In the genomic region with DNA sequence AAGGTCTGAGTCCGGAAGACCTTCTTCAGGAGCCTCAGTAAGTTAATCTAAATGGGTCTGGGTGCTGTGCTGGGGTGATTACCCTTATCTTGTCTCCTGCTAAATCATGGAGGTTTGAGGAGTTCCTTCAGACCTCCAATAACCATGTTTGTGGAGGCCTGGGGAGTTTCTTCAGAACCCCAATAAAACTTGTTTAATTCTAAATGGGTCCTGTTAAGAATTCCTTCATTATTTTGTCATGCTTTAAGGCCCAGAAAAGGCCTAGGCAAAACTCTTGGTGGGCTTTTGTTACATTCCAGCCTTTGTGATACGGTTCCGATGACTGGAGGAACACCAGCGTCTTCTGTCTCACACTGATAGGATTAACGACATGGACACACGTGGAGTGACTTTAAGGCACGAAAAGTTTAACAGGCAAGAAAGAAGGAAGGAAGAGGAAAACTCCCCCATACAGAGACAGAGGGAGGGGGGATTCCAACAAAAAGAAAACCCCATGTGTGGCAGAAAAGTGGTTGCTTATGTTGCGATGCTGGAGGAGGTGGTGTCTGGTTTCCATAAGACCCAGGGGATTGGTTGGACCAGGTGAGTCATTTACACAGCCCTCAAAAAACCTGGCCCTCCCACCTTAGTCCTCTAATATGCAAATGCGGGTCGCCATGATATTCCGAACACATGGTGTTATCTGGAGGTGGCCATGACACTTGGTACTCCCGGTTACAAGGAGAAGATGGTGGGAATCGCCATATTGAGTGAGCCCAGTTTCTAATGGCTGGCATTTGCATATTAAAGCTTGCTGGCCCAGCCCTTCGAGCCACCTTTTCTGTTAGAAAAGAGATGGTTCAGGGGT, we compare ENCODE assay signal across 1 cellular context.
A peak's percentile ranks its signal among the peaks of the same experiment; 100 is the strongest.
TF ChIP-seq lines count a peak whose summit lies in the region.

No MANE protein-coding gene starts in this region.

TF ChIP-seq in K562, 482 proteins besides CTCF, POLR2A, EP300 and RAD21 (continued from another document and continues in another):
- TF ChIP-seq, protein P1, sequence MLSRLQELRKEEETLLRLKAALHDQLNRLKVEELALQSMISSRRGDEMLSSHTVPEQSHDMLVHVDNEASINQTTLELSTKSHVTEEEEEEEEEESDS (CRISPR knock-in tag; IDR thresholded peaks at IDR 0.05) = no peak
- TF ChIP-seq, protein P2, sequence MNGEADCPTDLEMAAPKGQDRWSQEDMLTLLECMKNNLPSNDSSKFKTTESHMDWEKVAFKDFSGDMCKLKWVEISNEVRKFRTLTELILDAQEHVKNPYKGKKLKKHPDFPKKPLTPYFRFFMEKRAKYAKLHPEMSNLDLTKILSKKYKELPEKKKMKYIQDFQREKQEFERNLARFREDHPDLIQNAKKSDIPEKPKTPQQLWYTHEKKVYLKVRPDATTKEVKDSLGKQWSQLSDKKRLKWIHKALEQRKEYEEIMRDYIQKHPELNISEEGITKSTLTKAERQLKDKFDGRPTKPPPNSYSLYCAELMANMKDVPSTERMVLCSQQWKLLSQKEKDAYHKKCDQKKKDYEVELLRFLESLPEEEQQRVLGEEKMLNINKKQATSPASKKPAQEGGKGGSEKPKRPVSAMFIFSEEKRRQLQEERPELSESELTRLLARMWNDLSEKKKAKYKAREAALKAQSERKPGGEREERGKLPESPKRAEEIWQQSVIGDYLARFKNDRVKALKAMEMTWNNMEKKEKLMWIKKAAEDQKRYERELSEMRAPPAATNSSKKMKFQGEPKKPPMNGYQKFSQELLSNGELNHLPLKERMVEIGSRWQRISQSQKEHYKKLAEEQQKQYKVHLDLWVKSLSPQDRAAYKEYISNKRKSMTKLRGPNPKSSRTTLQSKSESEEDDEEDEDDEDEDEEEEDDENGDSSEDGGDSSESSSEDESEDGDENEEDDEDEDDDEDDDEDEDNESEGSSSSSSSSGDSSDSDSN (IDR thresholded peaks at IDR 0.05; ENCODE audit: borderline replicate concordance in 1 of 2, low read depth in 2 of 2, low read length in 2 of 2) = 0 out of 4 replicates have a peak, but pooled peaks of 1 of the 2 experiments have one; percentile 9
- TF ChIP-seq U2AF2 (optimal IDR thresholded peaks at IDR 0.05; ENCODE audit: low read depth, low read length) (no peak), YBX1 (IDR thresholded peaks at IDR 0.05) (no peak), ZNF311 (CRISPR knock-in tag; IDR thresholded peaks at IDR 0.05) (no peak; the same call in 1 of the 2 replicates), GATAD2A (IDR thresholded peaks at IDR 0.05) (peak; percentile 73; the same call in 1 of the 2 replicates), ZNF766 (CRISPR knock-in tag; conservative IDR thresholded peaks at IDR 0.05) (peak; percentile 50), XRCC4 (IDR thresholded peaks at IDR 0.05; ENCODE audit: extremely low read depth, insufficient read depth, insufficient read length) (no peak), ZNF551 (CRISPR knock-in tag; IDR thresholded peaks at IDR 0.05) (no peak), CREBBP (IDR thresholded peaks at IDR 0.05; ENCODE audit: low read depth, low read length) (no peak), SIX5 (IDR thresholded peaks at IDR 0.05; ENCODE audit: borderline replicate concordance in 1 of 2, insufficient read depth in 1 of 2, low read depth in 1 of 2, low read length in 2 of 2) (no peak), ZNF134 (CRISPR knock-in tag; conservative IDR thresholded peaks at IDR 0.05) (no peak), EGR1 (conservative IDR thresholded peaks at IDR 0.05) (no peak), MCM5 (IDR thresholded peaks at IDR 0.05; ENCODE audit: low read depth) (no peak), TFAM (CRISPR knock-in tag; conservative IDR thresholded peaks at IDR 0.05) (no peak), ZNF217 (CRISPR knock-in tag; IDR thresholded peaks at IDR 0.05) (no peak), ERF (CRISPR knock-in tag; IDR thresholded peaks at IDR 0.05) (no peak), SLC30A9 (CRISPR knock-in tag; IDR thresholded peaks at IDR 0.05) (no peak), RBFOX2 (IDR thresholded peaks at IDR 0.05; ENCODE audit: low read depth, low read length) (peak; percentile 47), SMARCB1 (IDR thresholded peaks at IDR 0.05; ENCODE audit: insufficient read length, low read depth) (no peak), EWSR1 (IDR thresholded peaks at IDR 0.05; ENCODE audit: borderline replicate concordance, low read depth, partially characterized antibody) (no peak), NCOA1 (IDR thresholded peaks at IDR 0.05; ENCODE audit: low read depth) (peak; percentile 44; the same call in 1 of the 2 replicates), CAMTA2 (CRISPR knock-in tag; conservative IDR thresholded peaks at IDR 0.05) (no peak), CTBP1 (IDR thresholded peaks at IDR 0.05; ENCODE audit: borderline replicate concordance) (0 out of 2 replicates have a peak, but pooled peaks have one; percentile 25), SNIP1 (IDR thresholded peaks at IDR 0.05; ENCODE audit: low read depth) (no peak), ZNF431 (CRISPR knock-in tag; IDR thresholded peaks at IDR 0.05) (no peak), STAT5B (CRISPR knock-in tag; IDR thresholded peaks at IDR 0.05) (no peak), JUNB (CRISPR knock-in tag; conservative IDR thresholded peaks at IDR 0.05) (no peak), ZNF184 (CRISPR knock-in tag; IDR thresholded peaks at IDR 0.05) (no peak), CBX3 (IDR thresholded peaks at IDR 0.05; ENCODE audit: borderline replicate concordance in 1 of 2, low read length in 2 of 2) (peak in 1 of 2 experiments; percentile 71; a peak in 1 of 3 replicates), KLF6 (CRISPR knock-in tag; IDR thresholded peaks at IDR 0.05; ENCODE audit: borderline replicate concordance) (no peak), ZNF347 (CRISPR knock-in tag; IDR thresholded peaks at IDR 0.05; ENCODE audit: low read depth) (no peak), ZNF644 (tag; IDR thresholded peaks at IDR 0.05; ENCODE audit: low read depth) (peak; percentile 81), MTA1 (IDR thresholded peaks at IDR 0.05; ENCODE audit: borderline replicate concordance) (peak; percentile 28; the same call in 1 of the 2 replicates), KDM4B (IDR thresholded peaks at IDR 0.05; ENCODE audit: borderline replicate concordance in 2 of 2, low read depth in 1 of 2) (no peak), ZFPM2 (CRISPR knock-in tag; IDR thresholded peaks at IDR 0.05) (no peak), ZNF175 (CRISPR knock-in tag; IDR thresholded peaks at IDR 0.05; ENCODE audit: low read depth) (peak; percentile 90), NFATC3 (IDR thresholded peaks at IDR 0.05) (no peak), FOXM1 (IDR thresholded peaks at IDR 0.05; ENCODE audit: low read depth) (peak; percentile 54; the same call in 1 of the 2 replicates), FOXM1 (CRISPR knock-in tag; IDR thresholded peaks at IDR 0.05; ENCODE audit: low read depth) (no peak), L3MBTL2 (IDR thresholded peaks at IDR 0.05) (peak; percentile 97)
- TF ChIP-seq, protein P3, sequence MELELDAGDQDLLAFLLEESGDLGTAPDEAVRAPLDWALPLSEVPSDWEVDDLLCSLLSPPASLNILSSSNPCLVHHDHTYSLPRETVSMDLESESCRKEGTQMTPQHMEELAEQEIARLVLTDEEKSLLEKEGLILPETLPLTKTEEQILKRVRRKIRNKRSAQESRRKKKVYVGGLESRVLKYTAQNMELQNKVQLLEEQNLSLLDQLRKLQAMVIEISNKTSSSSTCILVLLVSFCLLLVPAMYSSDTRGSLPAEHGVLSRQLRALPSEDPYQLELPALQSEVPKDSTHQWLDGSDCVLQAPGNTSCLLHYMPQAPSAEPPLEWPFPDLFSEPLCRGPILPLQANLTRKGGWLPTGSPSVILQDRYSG (tag; conservative IDR thresholded peaks at IDR 0.05; ENCODE audit: low read depth) = peak; percentile 27; the same call in 1 of the 2 replicates
- TF ChIP-seq, protein P4, sequence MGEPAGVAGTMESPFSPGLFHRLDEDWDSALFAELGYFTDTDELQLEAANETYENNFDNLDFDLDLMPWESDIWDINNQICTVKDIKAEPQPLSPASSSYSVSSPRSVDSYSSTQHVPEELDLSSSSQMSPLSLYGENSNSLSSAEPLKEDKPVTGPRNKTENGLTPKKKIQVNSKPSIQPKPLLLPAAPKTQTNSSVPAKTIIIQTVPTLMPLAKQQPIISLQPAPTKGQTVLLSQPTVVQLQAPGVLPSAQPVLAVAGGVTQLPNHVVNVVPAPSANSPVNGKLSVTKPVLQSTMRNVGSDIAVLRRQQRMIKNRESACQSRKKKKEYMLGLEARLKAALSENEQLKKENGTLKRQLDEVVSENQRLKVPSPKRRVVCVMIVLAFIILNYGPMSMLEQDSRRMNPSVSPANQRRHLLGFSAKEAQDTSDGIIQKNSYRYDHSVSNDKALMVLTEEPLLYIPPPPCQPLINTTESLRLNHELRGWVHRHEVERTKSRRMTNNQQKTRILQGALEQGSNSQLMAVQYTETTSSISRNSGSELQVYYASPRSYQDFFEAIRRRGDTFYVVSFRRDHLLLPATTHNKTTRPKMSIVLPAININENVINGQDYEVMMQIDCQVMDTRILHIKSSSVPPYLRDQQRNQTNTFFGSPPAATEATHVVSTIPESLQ (CRISPR knock-in tag; IDR thresholded peaks at IDR 0.05) = no peak
- TF ChIP-seq, protein P5, sequence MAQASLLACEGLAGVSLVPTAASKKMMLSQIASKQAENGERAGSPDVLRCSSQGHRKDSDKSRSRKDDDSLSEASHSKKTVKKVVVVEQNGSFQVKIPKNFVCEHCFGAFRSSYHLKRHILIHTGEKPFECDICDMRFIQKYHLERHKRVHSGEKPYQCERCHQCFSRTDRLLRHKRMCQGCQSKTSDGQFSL (CRISPR knock-in tag; IDR thresholded peaks at IDR 0.05) = no peak; the same call in 1 of the 2 replicates
- TF ChIP-seq, protein P5 (tag; IDR thresholded peaks at IDR 0.05) = no peak
- TF ChIP-seq, protein P6, sequence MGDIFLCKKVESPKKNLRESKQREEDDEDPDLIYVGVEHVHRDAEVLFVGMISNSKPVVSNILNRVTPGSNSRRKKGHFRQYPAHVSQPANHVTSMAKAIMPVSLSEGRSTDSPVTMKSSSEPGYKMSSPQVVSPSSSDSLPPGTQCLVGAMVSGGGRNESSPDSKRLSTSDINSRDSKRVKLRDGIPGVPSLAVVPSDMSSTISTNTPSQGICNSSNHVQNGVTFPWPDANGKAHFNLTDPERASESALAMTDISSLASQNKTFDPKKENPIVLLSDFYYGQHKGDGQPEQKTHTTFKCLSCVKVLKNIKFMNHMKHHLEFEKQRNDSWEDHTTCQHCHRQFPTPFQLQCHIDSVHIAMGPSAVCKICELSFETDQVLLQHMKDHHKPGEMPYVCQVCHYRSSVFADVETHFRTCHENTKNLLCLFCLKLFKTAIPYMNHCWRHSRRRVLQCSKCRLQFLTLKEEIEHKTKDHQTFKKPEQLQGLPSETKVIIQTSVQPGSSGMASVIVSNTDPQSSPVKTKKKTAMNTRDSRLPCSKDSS (IDR thresholded peaks at IDR 0.05; ENCODE audit: low read depth, partially characterized antibody) = no peak
- TF ChIP-seq, protein P7, sequence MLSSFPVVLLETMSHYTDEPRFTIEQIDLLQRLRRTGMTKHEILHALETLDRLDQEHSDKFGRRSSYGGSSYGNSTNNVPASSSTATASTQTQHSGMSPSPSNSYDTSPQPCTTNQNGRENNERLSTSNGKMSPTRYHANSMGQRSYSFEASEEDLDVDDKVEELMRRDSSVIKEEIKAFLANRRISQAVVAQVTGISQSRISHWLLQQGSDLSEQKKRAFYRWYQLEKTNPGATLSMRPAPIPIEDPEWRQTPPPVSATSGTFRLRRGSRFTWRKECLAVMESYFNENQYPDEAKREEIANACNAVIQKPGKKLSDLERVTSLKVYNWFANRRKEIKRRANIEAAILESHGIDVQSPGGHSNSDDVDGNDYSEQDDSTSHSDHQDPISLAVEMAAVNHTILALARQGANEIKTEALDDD (IDR thresholded peaks at IDR 0.05) = peak; percentile 50
- TF ChIP-seq, protein P8, sequence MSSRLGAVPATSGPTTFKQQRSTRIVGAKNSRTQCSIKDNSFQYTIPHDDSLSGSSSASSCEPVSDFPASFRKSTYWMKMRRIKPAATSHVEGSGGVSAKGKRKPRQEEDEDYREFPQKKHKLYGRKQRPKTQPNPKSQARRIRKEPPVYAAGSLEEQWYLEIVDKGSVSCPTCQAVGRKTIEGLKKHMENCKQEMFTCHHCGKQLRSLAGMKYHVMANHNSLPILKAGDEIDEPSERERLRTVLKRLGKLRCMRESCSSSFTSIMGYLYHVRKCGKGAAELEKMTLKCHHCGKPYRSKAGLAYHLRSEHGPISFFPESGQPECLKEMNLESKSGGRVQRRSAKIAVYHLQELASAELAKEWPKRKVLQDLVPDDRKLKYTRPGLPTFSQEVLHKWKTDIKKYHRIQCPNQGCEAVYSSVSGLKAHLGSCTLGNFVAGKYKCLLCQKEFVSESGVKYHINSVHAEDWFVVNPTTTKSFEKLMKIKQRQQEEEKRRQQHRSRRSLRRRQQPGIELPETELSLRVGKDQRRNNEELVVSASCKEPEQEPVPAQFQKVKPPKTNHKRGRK (tag; IDR thresholded peaks at IDR 0.05) = no peak; the same call in 1 of the 2 replicates
- TF ChIP-seq, protein P9, sequence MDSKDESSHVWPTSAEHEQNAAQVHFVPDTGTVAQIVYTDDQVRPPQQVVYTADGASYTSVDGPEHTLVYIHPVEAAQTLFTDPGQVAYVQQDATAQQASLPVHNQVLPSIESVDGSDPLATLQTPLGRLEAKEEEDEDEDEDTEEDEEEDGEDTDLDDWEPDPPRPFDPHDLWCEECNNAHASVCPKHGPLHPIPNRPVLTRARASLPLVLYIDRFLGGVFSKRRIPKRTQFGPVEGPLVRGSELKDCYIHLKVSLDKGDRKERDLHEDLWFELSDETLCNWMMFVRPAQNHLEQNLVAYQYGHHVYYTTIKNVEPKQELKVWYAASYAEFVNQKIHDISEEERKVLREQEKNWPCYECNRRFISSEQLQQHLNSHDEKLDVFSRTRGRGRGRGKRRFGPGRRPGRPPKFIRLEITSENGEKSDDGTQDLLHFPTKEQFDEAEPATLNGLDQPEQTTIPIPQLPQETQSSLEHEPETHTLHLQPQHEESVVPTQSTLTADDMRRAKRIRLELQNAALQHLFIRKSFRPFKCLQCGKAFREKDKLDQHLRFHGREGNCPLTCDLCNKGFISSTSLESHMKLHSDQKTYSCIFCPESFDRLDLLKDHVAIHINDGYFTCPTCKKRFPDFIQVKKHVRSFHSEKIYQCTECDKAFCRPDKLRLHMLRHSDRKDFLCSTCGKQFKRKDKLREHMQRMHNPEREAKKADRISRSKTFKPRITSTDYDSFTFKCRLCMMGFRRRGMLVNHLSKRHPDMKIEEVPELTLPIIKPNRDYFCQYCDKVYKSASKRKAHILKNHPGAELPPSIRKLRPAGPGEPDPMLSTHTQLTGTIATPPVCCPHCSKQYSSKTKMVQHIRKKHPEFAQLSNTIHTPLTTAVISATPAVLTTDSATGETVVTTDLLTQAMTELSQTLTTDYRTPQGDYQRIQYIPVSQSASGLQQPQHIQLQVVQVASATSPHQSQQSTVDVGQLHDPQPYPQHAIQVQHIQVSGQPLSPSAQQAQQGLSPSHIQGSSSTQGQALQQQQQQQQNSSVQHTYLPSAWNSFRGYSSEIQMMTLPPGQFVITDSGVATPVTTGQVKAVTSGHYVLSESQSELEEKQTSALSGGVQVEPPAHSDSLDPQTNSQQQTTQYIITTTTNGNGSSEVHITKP (IDR thresholded peaks at IDR 0.05; ENCODE audit: partially characterized antibody) = peak; percentile 56
